In genomic region chr5:169637856-169638190, GRCh38 we compare ENCODE assay signal across 8 cellular contexts. TPM values are rescaled to one million over a fixed set of nuclear protein-coding genes. Genes with fewer than 3 reads are reported as not detected.
DNase-seq lines count a peak whose midpoint lies in the region; ATAC-seq, FAIRE-seq and TF ChIP-seq lines count a peak whose summit lies in the region.

No MANE protein-coding gene starts in this region.

- H3K9me1 ChIP-seq in K562 (ENCODE audit: control insufficient read depth, insufficient read depth, low read length), result no peaks in the 10 kb centered on the region

- no peaks in the 10 kb centered on the region; the same call in 2 of the 3 replicates for H3K79me2 ChIP-seq in K562 (ENCODE audit: control insufficient read depth, insufficient read depth, low read length)

- no peak for TF ChIP-seq RAD21 in K562 (CRISPR knock-in tag; conservative IDR thresholded peaks at IDR 0.05 in 1 of 2, IDR thresholded peaks at IDR 0.05 in 1 of 2)

- H3K4me3 ChIP-seq in K562, result peak overlapping the region; percentile 48

- POLR2A ChIA-PET in K562 (lab: Yijun Ruan, JAX), result no interaction called here
- POLR2A ChIA-PET in MCF 10A (lab: Yijun Ruan, JAX), result no interaction called here

- H3K4me1 ChIP-seq in K562 (replicated peaks in 1 of 2; ENCODE audit: control insufficient read depth in 2 of 2, insufficient read depth in 2 of 2, low read length in 2 of 2), result peaks cover 0 to 16% of the 10 kb centered on the region in 2 experiments; a peak in 3 of 5 replicates

- WGBS in K562 (ENCODE audit: insufficient coverage, low coverage, missing lambda C conversion rate), result 60% methylated on average over 5 of the region's 6 CpGs

- peaks cover 44% of the 10 kb centered on the region for H3K4me1 Mint-ChIP-seq in T-helper 1 cell treated with Interleukin-12 subunit alpha and Interleukin-12 subunit beta and Interleukin-4 antibody, amounts not matched to agents 30 μg/mL and 1 μg/mL, for 36 hours (ENCODE audit: low read depth)
- H3K4me1 Mint-ChIP-seq in MCF 10A (ENCODE audit: insufficient read depth, unreplicated experiment), result no peaks in the 10 kb centered on the region

- H3K9ac ChIP-seq in K562 (ENCODE audit: insufficient read depth in 1 of 2, low read depth in 2 of 2, low read length in 2 of 2), result peak overlapping the region; percentile 36 to 85; a peak in 3 of 4 replicates

- H3K36me3 ChIP-seq in K562 (ENCODE audit: control insufficient read depth, insufficient read depth, low read length), result no peaks in the 10 kb centered on the region; the same call in 2 of the 3 replicates

- H3K4me2 ChIP-seq in K562 (ENCODE audit: insufficient read depth, low read length), result peak overlapping the region; percentile 80

- TF ChIP-seq EP300 in K562 (IDR thresholded peaks at IDR 0.05; ENCODE audit: low read length), result no peak

- TF ChIP-seq POLR2A in K562 (conservative IDR thresholded peaks at IDR 0.05), result no peak

- peaks cover 6% of the 10 kb centered on the region; the same call in 1 of the 2 replicates for H3K9me3 ChIP-seq in K562 (replicated peaks; ENCODE audit: control insufficient read depth, insufficient read depth, low read depth, low read length)

- peak overlapping the region; percentile 95 for H3K4me3 Mint-ChIP-seq in T-helper 1 cell treated with Interleukin-12 subunit alpha and Interleukin-12 subunit beta and Interleukin-4 antibody, amounts not matched to agents 30 μg/mL and 1 μg/mL, for 36 hours
- no peak overlapping the region for H3K4me3 Mint-ChIP-seq in MCF 10A (ENCODE audit: unreplicated experiment)

- TF ChIP-seq CTCF in K562 (IDR thresholded peaks at IDR 0.05 in 2 of 3, conservative IDR thresholded peaks at IDR 0.05 in 1 of 3; ENCODE audit: insufficient read depth in 2 of 3, low read depth in 1 of 3, low read length in 3 of 3) (no peak), MCF 10A (IDR thresholded peaks at IDR 0.05; ENCODE audit: unreplicated experiment) (no peak)

- in situ Hi-C loops in K562 (cut with MboI), result no loop called here
- in situ Hi-C loops in ACHN (cut with HindIII; ENCODE audit: low pct_ligation_motif_present, low pct_unique_long_range_greater_than_20kb, low sequenced_read_pairs), result no loop called here

- no peaks in the 10 kb centered on the region for H3K27me3 ChIP-seq in K562 (ENCODE audit: control insufficient read depth in 2 of 2, insufficient read depth in 2 of 2, low read length in 2 of 2)

- peak; percentile 42 for ATAC-seq in GM18873 (IDR thresholded peaks at IDR 0.05; ENCODE audit: low FRiP score, unreplicated experiment)
- ATAC-seq in HG03045 (IDR thresholded peaks at IDR 0.05; ENCODE audit: unreplicated experiment), result peak; percentile 65
- ATAC-seq in K562, result peak; percentile 53

- H4K20me1 ChIP-seq in K562 (replicated peaks; ENCODE audit: control insufficient read depth, insufficient read depth, low read length), result no peaks in the 10 kb centered on the region

- no peak for FAIRE-seq in K562 (lab: Jason Lieb, UNC)

- H3K9me3 Mint-ChIP-seq in T-helper 1 cell treated with Interleukin-12 subunit alpha and Interleukin-12 subunit beta and Interleukin-4 antibody, amounts not matched to agents 30 μg/mL and 1 μg/mL, for 36 hours, result peaks cover 20% of the 10 kb centered on the region
- H3K9me3 Mint-ChIP-seq in MCF 10A (ENCODE audit: unreplicated experiment), result peaks cover 24% of the 10 kb centered on the region

- H3K36me3 Mint-ChIP-seq in T-helper 1 cell treated with Interleukin-12 subunit alpha and Interleukin-12 subunit beta and Interleukin-4 antibody, amounts not matched to agents 30 μg/mL and 1 μg/mL, for 36 hours (ENCODE audit: low read depth), result peaks cover 38% of the 10 kb centered on the region
- no peaks in the 10 kb centered on the region for H3K36me3 Mint-ChIP-seq in MCF 10A (ENCODE audit: insufficient read depth, unreplicated experiment)

- intact Hi-C loops in K562 (cut with micrococcal nuclease) (no loop called here), MCF 10A (cut with micrococcal nuclease) (no loop called here)

- peak overlapping the region; percentile 45; the same call in 2 of the 3 replicates for H3K27ac ChIP-seq in K562 (ENCODE audit: extremely low read depth, low read depth, low read length)

- BruUV-seq in K562 (replicated peaks; lab: Mats Ljungman, UMichigan), result no TSS peak
- BruUV-seq in MCF 10A (replicated peaks; lab: Mats Ljungman, UMichigan), result no TSS peak

- DNase-seq in K562 (ENCODE audit: extremely low read depth in 1 of 4, low spot score in 3 of 4), result no peak
- peak; percentile 66 for DNase-seq in stimulated activated CD4-positive, alpha-beta T cell treated with anti-CD3 and anti-CD28 coated beads, Interleukin-12 subunit alpha, Interleukin-12 subunit beta, amount 100 ng/mL, for 4 hours
- DNase-seq in MCF 10A (ENCODE audit: unreplicated experiment), result no peak
- DNase-seq in ACHN, result no peak
- no peak for DNase-seq in AG08396 (ENCODE audit: low spot score)

- CTCF ChIA-PET in K562 (lab: Yijun Ruan, JAX; ENCODE audit: low intra/inter-chr PET ratio), result no interaction called here
- CTCF ChIA-PET in MCF 10A (lab: Yijun Ruan, JAX), result no interaction called here

- H2AFZ ChIP-seq in K562 (ENCODE audit: low read depth, low read length), result peak overlapping the region; percentile 80

- H3K27ac Mint-ChIP-seq in T-helper 1 cell treated with Interleukin-12 subunit alpha and Interleukin-12 subunit beta and Interleukin-4 antibody, amounts not matched to agents 30 μg/mL and 1 μg/mL, for 36 hours, result peak overlapping the region; percentile 93
- H3K27ac Mint-ChIP-seq in MCF 10A (ENCODE audit: low read depth, unreplicated experiment), result no peak overlapping the region

- H3K27me3 Mint-ChIP-seq in T-helper 1 cell treated with Interleukin-12 subunit alpha and Interleukin-12 subunit beta and Interleukin-4 antibody, amounts not matched to agents 30 μg/mL and 1 μg/mL, for 36 hours (ENCODE audit: low read depth), result peaks cover 12% of the 10 kb centered on the region
- H3K27me3 Mint-ChIP-seq in MCF 10A (ENCODE audit: insufficient read depth, unreplicated experiment), result no peaks in the 10 kb centered on the region

TF ChIP-seq in K562, 482 proteins besides CTCF, POLR2A, EP300 and RAD21 (continues in another document):
- TF ChIP-seq ZFP91 (CRISPR knock-in tag; IDR thresholded peaks at IDR 0.05), result no peak
- TF ChIP-seq ZNF143 (CRISPR knock-in tag; IDR thresholded peaks at IDR 0.05), result peak; percentile 59; the same call in 1 of the 2 replicates
- TF ChIP-seq JUN (IDR thresholded peaks at IDR 0.05; ENCODE audit: borderline replicate concordance, low read depth, low read length), result no peak
- TF ChIP-seq JUN (CRISPR knock-in tag; IDR thresholded peaks at IDR 0.05; ENCODE audit: borderline replicate concordance), result no peak
- TF ChIP-seq SMARCA5 (IDR thresholded peaks at IDR 0.05), result no peak
- no peak for TF ChIP-seq OTX1 (CRISPR knock-in tag; IDR thresholded peaks at IDR 0.05)

RNA-seq across cellular contexts. Expression of gene DOCK2, which starts 0.7 kb away (rescaled TPM):
- 21.2 and 25.8 TPM in 2 replicates for total RNA-seq in K562 (2011; cell fraction: chromatin; rRNA removed; ENCODE audit: low replicate concordance)
- total RNA-seq in K562 (2011; cell fraction: nucleolus; rRNA removed), result 10.1 and 11.8 TPM in 2 replicates
- total RNA-seq in K562 (2011; cell fraction: nucleoplasm; rRNA removed), result 10.5 and 17.9 TPM in 2 replicates
- 23.2 and 23.7 TPM in 2 replicates for total RNA-seq in K562 (2014; rRNA removed)
- 20.2 and 20.5 TPM in 2 replicates for total RNA-seq in K562 (2014; rRNA removed; fragmentation: Illumina TruSeq; extraction: Trizol)
- total RNA-seq in K562 (2015; rRNA removed; fragmentation: Illumina TruSeq; extraction: Trizol), result 39.9 and 42.6 TPM in 2 replicates
- 28.2 and 29.1 TPM in 2 replicates for total RNA-seq in K562 (2021)
- polyA plus RNA-seq in K562 (2011; rRNA removed), result 9.8 and 35.1 TPM in 2 replicates
- polyA plus RNA-seq in K562 (2011; cell fraction: cytosol; rRNA removed), result 7.3 and 32.1 TPM in 2 replicates
- polyA plus RNA-seq in K562 (2011; cell fraction: nucleus; rRNA removed), result 25.0 and 96.7 TPM in 2 replicates
- polyA plus RNA-seq in K562 (2012), result 26.6 and 45.1 TPM in 2 replicates
- polyA plus RNA-seq in K562 (2014; fragmentation: Illumina TruSeq; extraction: Trizol), result 18.2 and 20.7 TPM in 2 replicates
- 1 to 10 TPM; 4.5 to 9.0 TPM for polyA plus RNA-seq in K562 (2014; fragmentation: Nextera tagmentation; extraction: Ambion mirVana)
- 14.0 and 16.5 TPM in 2 replicates for polyA plus RNA-seq in K562 (2014; rRNA removed)
- 30.6 and 103 TPM in 2 replicates for polyA minus RNA-seq in K562 (2011; rRNA and poly(A)+ RNA removed)
- polyA minus RNA-seq in K562 (2011; cell fraction: cytosol; rRNA and poly(A)+ RNA removed), result 14.0 and 36.2 TPM in 2 replicates
- 30.3 and 123 TPM in 2 replicates for polyA minus RNA-seq in K562 (2011; cell fraction: nucleus; rRNA and poly(A)+ RNA removed)
- total RNA-seq in MCF 10A (2022), result 0.39 and 0.42 TPM in 2 replicates

RNA-seq across cellular contexts. Expression of gene SPDL1, which starts 54.2 kb away (rescaled TPM):
- 37.3 and 73.2 TPM in 2 replicates for total RNA-seq in K562 (2011; cell fraction: chromatin; rRNA removed; ENCODE audit: low replicate concordance)
- 10.8 and 13.7 TPM in 2 replicates for total RNA-seq in K562 (2011; cell fraction: nucleolus; rRNA removed)
- total RNA-seq in K562 (2011; cell fraction: nucleoplasm; rRNA removed), result 25.5 and 50.2 TPM in 2 replicates
- total RNA-seq in K562 (2014; rRNA removed) (29.2 and 54.4 TPM in 2 replicates), K562 (2014; rRNA removed; fragmentation: Illumina TruSeq; extraction: Trizol) (46.4 and 53.2 TPM in 2 replicates), K562 (2015; rRNA removed; fragmentation: Illumina TruSeq; extraction: Trizol) (47.8 and 49.0 TPM in 2 replicates), K562 (2021) (32.8 and 33.5 TPM in 2 replicates), MCF 10A (2022) (40.6 and 51.3 TPM in 2 replicates)
- polyA plus RNA-seq in K562 (2011; rRNA removed) (36.6 and 45.7 TPM in 2 replicates), K562 (2014; fragmentation: Illumina TruSeq; extraction: Trizol) (46.1 and 53.2 TPM in 2 replicates), K562 (2014; fragmentation: Nextera tagmentation; extraction: Ambion mirVana) (10 to 100 TPM; 32.4 to 51.4 TPM), K562 (2014; rRNA removed) (46.7 and 59.6 TPM in 2 replicates)
- polyA plus RNA-seq in K562 (2011; cell fraction: cytosol; rRNA removed), result 5.1 and 15.8 TPM in 2 replicates
- 32.5 and 44.3 TPM in 2 replicates for polyA plus RNA-seq in K562 (2011; cell fraction: nucleus; rRNA removed)
- 33.4 and 35.5 TPM in 2 replicates for polyA plus RNA-seq in K562 (2012)
- polyA minus RNA-seq in K562 (2011; rRNA and poly(A)+ RNA removed), result 47.4 and 52.1 TPM in 2 replicates
- 10.3 and 12.9 TPM in 2 replicates for polyA minus RNA-seq in K562 (2011; cell fraction: cytosol; rRNA and poly(A)+ RNA removed)
- 27.1 and 50.0 TPM in 2 replicates for polyA minus RNA-seq in K562 (2011; cell fraction: nucleus; rRNA and poly(A)+ RNA removed)
